ENCODE assay signal across 1 cellular context in the genomic region with DNA sequence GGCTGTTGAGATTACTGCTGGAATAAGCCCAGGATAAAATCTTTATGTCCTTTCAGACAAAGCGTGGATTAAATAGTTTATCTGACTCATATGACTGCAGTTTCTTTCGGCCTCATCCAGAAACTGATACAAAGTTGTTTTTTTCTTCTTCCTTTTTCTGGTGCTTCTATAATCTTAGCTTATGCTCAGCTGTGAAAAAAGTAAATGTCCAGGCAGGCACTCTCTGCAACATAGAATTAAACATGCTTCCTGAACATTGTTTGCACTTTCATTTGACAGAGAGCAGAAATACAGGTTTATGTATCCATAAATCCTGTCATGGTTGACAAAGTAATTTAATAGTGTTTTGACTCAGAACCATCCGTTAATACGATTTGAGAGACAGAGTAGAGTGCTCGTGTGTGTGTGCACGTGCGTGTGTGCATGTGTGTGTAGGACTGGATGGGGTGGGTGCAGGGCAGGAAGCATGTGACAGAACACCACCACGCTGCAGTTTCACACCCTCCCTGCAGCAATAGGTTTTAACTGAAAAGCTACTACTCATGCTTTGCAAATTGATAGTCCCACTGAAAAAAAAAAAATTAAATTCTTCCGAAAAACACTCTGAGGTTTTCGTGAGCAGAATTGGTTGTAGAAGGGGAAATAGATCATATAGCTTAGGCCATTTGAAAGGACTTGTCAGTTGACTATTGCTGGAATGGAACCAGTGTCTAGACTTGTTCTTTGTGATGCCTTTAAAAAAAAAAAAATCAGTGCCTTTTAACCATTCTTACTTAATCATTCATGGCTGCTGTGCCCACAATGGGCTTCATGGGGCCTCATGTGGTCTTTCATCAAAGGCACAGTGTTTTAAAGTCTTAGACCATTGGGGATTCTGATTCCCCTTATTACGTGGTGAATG.
TF ChIP-seq lines count a peak whose summit lies in the region.

No MANE protein-coding gene starts in this region.

TF ChIP-seq in GM12878, 131 proteins besides CTCF, POLR2A, EP300 and RAD21 (continued from another document and continues in another):
- TF ChIP-seq SPI1 (IDR thresholded peaks at IDR 0.05; ENCODE audit: borderline replicate concordance, insufficient read depth, low read depth, low read length) (no peak), JUND (IDR thresholded peaks at IDR 0.05; ENCODE audit: low read depth, low read length) (no peak), DPF2 (IDR thresholded peaks at IDR 0.05) (peak; percentile 70), SUZ12 (IDR thresholded peaks at IDR 0.05; ENCODE audit: unreplicated experiment) (no peak), ZNF384 (IDR thresholded peaks at IDR 0.05; ENCODE audit: borderline replicate concordance, low read depth, low read length) (peak; percentile 93), TCF3 (IDR thresholded peaks at IDR 0.05; ENCODE audit: borderline replicate concordance, insufficient read depth, low read depth, low read length) (0 out of 2 replicates have a peak, but pooled peaks have one; percentile 67), CBX3 (IDR thresholded peaks at IDR 0.05; ENCODE audit: borderline replicate concordance, low read depth) (no peak), ZNF217 (IDR thresholded peaks at IDR 0.05) (no peak), NFIC (IDR thresholded peaks at IDR 0.05; ENCODE audit: low read depth, low read length) (peak; percentile 85), MTA3 (IDR thresholded peaks at IDR 0.05; ENCODE audit: borderline replicate concordance, low read length) (no peak; the same call in 1 of the 2 replicates), SUPT20H (IDR thresholded peaks at IDR 0.05; ENCODE audit: borderline replicate concordance, control insufficient read depth, low read depth, low read length) (no peak), ETV6 (conservative IDR thresholded peaks at IDR 0.05 in 1 of 2, IDR thresholded peaks at IDR 0.05 in 1 of 2; ENCODE audit: borderline replicate concordance in 1 of 2, low read depth in 1 of 2) (peak in 1 of 2 experiments; percentile 66; a peak in 2 of 4 replicates), IKZF1 (conservative IDR thresholded peaks at IDR 0.05) (peak; percentile 68; the same call in 1 of the 2 replicates), RFX5 (IDR thresholded peaks at IDR 0.05; ENCODE audit: low read depth, low read length) (no peak), HDGF (IDR thresholded peaks at IDR 0.05) (no peak), PAX5 (IDR thresholded peaks at IDR 0.05; ENCODE audit: borderline replicate concordance, low read depth, low read length) (peak; percentile 57; the same call in 1 of the 2 replicates), BRCA1 (IDR thresholded peaks at IDR 0.05; ENCODE audit: low read depth, low read length) (no peak), TARDBP (IDR thresholded peaks at IDR 0.05; ENCODE audit: borderline replicate concordance) (0 out of 2 replicates have a peak, but pooled peaks have one; percentile 62), MEF2B (IDR thresholded peaks at IDR 0.05; ENCODE audit: partially characterized antibody, poor library complexity, severe bottlenecking) (peak; percentile 70), MYC (IDR thresholded peaks at IDR 0.05; ENCODE audit: insufficient read depth, insufficient read length, insufficient replicate concordance, low read length, severe bottlenecking) (no peak), SMAD5 (IDR thresholded peaks at IDR 0.05; ENCODE audit: low read depth) (no peak), RUNX3 (IDR thresholded peaks at IDR 0.05; ENCODE audit: low read length) (peak; percentile 92), WRNIP1 (IDR thresholded peaks at IDR 0.05; ENCODE audit: borderline replicate concordance, low read depth, low read length) (no peak), BMI1 (IDR thresholded peaks at IDR 0.05; ENCODE audit: borderline replicate concordance) (no peak), MTA2 (IDR thresholded peaks at IDR 0.05; ENCODE audit: low read depth) (peak; percentile 82), KAT2A (conservative IDR thresholded peaks at IDR 0.05; ENCODE audit: control insufficient read depth, low read depth, low read length) (no peak), POLR2AphosphoS2 (IDR thresholded peaks at IDR 0.05; ENCODE audit: low read depth, low read length) (no peak; the same call in 1 of the 2 replicates), FOXM1 (IDR thresholded peaks at IDR 0.05; ENCODE audit: low read depth, low read length) (peak; percentile 69; the same call in 1 of the 2 replicates), CBX5 (IDR thresholded peaks at IDR 0.05; ENCODE audit: low read depth) (peak; percentile 89), NRF1 (conservative IDR thresholded peaks at IDR 0.05; ENCODE audit: low read depth, low read length) (no peak), GABPA (IDR thresholded peaks at IDR 0.05; ENCODE audit: low read depth) (peak; percentile 50; the same call in 1 of the 2 replicates)
- TF ChIP-seq, protein P1, sequence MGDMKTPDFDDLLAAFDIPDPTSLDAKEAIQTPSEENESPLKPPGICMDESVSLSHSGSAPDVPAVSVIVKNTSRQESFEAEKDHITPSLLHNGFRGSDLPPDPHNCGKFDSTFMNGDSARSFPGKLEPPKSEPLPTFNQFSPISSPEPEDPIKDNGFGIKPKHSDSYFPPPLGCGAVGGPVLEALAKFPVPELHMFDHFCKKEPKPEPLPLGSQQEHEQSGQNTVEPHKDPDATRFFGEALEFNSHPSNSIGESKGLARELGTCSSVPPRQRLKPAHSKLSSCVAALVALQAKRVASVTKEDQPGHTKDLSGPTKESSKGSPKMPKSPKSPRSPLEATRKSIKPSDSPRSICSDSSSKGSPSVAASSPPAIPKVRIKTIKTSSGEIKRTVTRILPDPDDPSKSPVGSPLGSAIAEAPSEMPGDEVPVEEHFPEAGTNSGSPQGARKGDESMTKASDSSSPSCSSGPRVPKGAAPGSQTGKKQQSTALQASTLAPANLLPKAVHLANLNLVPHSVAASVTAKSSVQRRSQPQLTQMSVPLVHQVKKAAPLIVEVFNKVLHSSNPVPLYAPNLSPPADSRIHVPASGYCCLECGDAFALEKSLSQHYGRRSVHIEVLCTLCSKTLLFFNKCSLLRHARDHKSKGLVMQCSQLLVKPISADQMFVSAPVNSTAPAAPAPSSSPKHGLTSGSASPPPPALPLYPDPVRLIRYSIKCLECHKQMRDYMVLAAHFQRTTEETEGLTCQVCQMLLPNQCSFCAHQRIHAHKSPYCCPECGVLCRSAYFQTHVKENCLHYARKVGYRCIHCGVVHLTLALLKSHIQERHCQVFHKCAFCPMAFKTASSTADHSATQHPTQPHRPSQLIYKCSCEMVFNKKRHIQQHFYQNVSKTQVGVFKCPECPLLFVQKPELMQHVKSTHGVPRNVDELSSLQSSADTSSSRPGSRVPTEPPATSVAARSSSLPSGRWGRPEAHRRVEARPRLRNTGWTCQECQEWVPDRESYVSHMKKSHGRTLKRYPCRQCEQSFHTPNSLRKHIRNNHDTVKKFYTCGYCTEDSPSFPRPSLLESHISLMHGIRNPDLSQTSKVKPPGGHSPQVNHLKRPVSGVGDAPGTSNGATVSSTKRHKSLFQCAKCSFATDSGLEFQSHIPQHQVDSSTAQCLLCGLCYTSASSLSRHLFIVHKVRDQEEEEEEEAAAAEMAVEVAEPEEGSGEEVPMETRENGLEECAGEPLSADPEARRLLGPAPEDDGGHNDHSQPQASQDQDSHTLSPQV (IDR thresholded peaks at IDR 0.05): 0 out of 2 replicates have a peak, but pooled peaks have one; percentile 2
- TF ChIP-seq, protein P2, sequence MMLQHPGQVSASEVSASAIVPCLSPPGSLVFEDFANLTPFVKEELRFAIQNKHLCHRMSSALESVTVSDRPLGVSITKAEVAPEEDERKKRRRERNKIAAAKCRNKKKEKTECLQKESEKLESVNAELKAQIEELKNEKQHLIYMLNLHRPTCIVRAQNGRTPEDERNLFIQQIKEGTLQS (IDR thresholded peaks at IDR 0.05; ENCODE audit: borderline replicate concordance, extremely low read depth, low read depth, low read length): no peak
- TF ChIP-seq, protein P3, sequence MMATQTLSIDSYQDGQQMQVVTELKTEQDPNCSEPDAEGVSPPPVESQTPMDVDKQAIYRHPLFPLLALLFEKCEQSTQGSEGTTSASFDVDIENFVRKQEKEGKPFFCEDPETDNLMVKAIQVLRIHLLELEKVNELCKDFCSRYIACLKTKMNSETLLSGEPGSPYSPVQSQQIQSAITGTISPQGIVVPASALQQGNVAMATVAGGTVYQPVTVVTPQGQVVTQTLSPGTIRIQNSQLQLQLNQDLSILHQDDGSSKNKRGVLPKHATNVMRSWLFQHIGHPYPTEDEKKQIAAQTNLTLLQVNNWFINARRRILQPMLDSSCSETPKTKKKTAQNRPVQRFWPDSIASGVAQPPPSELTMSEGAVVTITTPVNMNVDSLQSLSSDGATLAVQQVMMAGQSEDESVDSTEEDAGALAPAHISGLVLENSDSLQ (IDR thresholded peaks at IDR 0.05): peak; percentile 71
- TF ChIP-seq, protein P4, sequence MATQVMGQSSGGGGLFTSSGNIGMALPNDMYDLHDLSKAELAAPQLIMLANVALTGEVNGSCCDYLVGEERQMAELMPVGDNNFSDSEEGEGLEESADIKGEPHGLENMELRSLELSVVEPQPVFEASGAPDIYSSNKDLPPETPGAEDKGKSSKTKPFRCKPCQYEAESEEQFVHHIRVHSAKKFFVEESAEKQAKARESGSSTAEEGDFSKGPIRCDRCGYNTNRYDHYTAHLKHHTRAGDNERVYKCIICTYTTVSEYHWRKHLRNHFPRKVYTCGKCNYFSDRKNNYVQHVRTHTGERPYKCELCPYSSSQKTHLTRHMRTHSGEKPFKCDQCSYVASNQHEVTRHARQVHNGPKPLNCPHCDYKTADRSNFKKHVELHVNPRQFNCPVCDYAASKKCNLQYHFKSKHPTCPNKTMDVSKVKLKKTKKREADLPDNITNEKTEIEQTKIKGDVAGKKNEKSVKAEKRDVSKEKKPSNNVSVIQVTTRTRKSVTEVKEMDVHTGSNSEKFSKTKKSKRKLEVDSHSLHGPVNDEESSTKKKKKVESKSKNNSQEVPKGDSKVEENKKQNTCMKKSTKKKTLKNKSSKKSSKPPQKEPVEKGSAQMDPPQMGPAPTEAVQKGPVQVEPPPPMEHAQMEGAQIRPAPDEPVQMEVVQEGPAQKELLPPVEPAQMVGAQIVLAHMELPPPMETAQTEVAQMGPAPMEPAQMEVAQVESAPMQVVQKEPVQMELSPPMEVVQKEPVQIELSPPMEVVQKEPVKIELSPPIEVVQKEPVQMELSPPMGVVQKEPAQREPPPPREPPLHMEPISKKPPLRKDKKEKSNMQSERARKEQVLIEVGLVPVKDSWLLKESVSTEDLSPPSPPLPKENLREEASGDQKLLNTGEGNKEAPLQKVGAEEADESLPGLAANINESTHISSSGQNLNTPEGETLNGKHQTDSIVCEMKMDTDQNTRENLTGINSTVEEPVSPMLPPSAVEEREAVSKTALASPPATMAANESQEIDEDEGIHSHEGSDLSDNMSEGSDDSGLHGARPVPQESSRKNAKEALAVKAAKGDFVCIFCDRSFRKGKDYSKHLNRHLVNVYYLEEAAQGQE (IDR thresholded peaks at IDR 0.05; ENCODE audit: low read depth, low read length): no peak
- TF ChIP-seq, protein P5, sequence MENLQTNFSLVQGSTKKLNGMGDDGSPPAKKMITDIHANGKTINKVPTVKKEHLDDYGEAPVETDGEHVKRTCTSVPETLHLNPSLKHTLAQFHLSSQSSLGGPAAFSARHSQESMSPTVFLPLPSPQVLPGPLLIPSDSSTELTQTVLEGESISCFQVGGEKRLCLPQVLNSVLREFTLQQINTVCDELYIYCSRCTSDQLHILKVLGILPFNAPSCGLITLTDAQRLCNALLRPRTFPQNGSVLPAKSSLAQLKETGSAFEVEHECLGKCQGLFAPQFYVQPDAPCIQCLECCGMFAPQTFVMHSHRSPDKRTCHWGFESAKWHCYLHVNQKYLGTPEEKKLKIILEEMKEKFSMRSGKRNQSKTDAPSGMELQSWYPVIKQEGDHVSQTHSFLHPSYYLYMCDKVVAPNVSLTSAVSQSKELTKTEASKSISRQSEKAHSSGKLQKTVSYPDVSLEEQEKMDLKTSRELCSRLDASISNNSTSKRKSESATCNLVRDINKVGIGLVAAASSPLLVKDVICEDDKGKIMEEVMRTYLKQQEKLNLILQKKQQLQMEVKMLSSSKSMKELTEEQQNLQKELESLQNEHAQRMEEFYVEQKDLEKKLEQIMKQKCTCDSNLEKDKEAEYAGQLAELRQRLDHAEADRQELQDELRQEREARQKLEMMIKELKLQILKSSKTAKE (IDR thresholded peaks at IDR 0.05; ENCODE audit: low read depth, poor library complexity, severe bottlenecking): peak; percentile 84
- TF ChIP-seq, protein P6, sequence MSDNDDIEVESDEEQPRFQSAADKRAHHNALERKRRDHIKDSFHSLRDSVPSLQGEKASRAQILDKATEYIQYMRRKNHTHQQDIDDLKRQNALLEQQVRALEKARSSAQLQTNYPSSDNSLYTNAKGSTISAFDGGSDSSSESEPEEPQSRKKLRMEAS (IDR thresholded peaks at IDR 0.05; ENCODE audit: low read depth, low read length): peak; percentile 97
- TF ChIP-seq, protein P7, sequence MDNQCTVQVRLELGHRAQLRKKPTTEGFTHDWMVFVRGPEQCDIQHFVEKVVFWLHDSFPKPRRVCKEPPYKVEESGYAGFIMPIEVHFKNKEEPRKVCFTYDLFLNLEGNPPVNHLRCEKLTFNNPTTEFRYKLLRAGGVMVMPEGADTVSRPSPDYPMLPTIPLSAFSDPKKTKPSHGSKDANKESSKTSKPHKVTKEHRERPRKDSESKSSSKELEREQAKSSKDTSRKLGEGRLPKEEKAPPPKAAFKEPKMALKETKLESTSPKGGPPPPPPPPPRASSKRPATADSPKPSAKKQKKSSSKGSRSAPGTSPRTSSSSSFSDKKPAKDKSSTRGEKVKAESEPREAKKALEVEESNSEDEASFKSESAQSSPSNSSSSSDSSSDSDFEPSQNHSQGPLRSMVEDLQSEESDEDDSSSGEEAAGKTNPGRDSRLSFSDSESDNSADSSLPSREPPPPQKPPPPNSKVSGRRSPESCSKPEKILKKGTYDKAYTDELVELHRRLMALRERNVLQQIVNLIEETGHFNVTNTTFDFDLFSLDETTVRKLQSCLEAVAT (IDR thresholded peaks at IDR 0.05): peak; percentile 70; the same call in 1 of the 2 replicates
- TF ChIP-seq, protein P8, sequence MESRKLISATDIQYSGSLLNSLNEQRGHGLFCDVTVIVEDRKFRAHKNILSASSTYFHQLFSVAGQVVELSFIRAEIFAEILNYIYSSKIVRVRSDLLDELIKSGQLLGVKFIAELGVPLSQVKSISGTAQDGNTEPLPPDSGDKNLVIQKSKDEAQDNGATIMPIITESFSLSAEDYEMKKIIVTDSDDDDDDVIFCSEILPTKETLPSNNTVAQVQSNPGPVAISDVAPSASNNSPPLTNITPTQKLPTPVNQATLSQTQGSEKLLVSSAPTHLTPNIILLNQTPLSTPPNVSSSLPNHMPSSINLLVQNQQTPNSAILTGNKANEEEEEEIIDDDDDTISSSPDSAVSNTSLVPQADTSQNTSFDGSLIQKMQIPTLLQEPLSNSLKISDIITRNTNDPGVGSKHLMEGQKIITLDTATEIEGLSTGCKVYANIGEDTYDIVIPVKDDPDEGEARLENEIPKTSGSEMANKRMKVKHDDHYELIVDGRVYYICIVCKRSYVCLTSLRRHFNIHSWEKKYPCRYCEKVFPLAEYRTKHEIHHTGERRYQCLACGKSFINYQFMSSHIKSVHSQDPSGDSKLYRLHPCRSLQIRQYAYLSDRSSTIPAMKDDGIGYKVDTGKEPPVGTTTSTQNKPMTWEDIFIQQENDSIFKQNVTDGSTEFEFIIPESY (IDR thresholded peaks at IDR 0.05): no peak
- TF ChIP-seq, protein P9, sequence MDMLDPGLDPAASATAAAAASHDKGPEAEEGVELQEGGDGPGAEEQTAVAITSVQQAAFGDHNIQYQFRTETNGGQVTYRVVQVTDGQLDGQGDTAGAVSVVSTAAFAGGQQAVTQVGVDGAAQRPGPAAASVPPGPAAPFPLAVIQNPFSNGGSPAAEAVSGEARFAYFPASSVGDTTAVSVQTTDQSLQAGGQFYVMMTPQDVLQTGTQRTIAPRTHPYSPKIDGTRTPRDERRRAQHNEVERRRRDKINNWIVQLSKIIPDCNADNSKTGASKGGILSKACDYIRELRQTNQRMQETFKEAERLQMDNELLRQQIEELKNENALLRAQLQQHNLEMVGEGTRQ (IDR thresholded peaks at IDR 0.05; ENCODE audit: borderline replicate concordance, low read depth, low read length): peak; percentile 45
